Comparison of ENCODE assay signal across 8 cellular contexts in genomic region chr15:42919794-42920280, GRCh38. TPM values are rescaled to one million over a fixed set of nuclear protein-coding genes. Genes with fewer than 3 reads are reported as not detected.
DNase-seq lines count a peak whose midpoint lies in the region; ATAC-seq, FAIRE-seq and TF ChIP-seq lines count a peak whose summit lies in the region.

No MANE protein-coding gene starts in this region.

- no peaks in the 10 kb centered on the region for H3K36me3 ChIP-seq in CD8-positive, alpha-beta T cell (ENCODE audit: insufficient read depth, low read length)
- H3K36me3 ChIP-seq in kidney epithelial cell (ENCODE audit: control insufficient read depth, insufficient read depth, low read length), result no peaks in the 10 kb centered on the region

- no peaks in the 10 kb centered on the region for H3K9me3 ChIP-seq in CD8-positive, alpha-beta T cell (ENCODE audit: low read length)

- H3K4me1 Mint-ChIP-seq in CD8-positive, alpha-beta T cell (ENCODE audit: low read depth), result peaks cover 37% of the 10 kb centered on the region

- peaks cover 10% of the 10 kb centered on the region for H3K36me3 Mint-ChIP-seq in CD8-positive, alpha-beta T cell

- H3K27ac ChIP-seq in CD8-positive, alpha-beta T cell (ENCODE audit: low read depth, low read length), result peak overlapping the region; percentile 39
- H3K27ac ChIP-seq in caudate nucleus (ENCODE audit: low read depth, low read length), result peak overlapping the region; percentile 80

- POLR2A ChIA-PET in CD8-positive, alpha-beta T cell (lab: Charles Lee), result no interaction called here

- DNase-seq in CD8-positive, alpha-beta T cell, result peak in 3 of 7 experiments; percentile 13 to 27 (median 27)
- DNase-seq in SK-N-DZ (ENCODE audit: low spot score) (peak; percentile 35), caudate nucleus (lab: John Stamatoyannopoulos, UW) (peak in 24 of 61 donors; percentile 5 to 61 (median 39)), kidney epithelial cell (ENCODE audit: low read depth) (no peak), GM19240 (ENCODE audit: insufficient read length, low spot score) (no peak), HTR-8/SVneo (ENCODE audit: insufficient read length, low spot score) (no peak)
- DNase-seq in stimulated activated CD4-positive, alpha-beta T cell treated with anti-CD3 and anti-CD28 coated beads, Interleukin-4, amount 100 ng/mL, for 24 hours, result peak; percentile 25

- no peak for ATAC-seq in CD8-positive, alpha-beta T cell
- ATAC-seq in HG03095 (IDR thresholded peaks at IDR 0.05; ENCODE audit: unreplicated experiment), result peak; percentile 3

- CTCF ChIA-PET in CD8-positive, alpha-beta T cell (lab: Charles Lee), result interaction anchor here (1.1 kb wide), 1 partner anchor 214 kb away, joined by 3 read pairs; no protein-coding TSS in a partner anchor

- H3K9me3 Mint-ChIP-seq in CD8-positive, alpha-beta T cell, result no peaks in the 10 kb centered on the region

- peak overlapping the region; percentile 69 for H3K4me3 ChIP-seq in CD8-positive, alpha-beta T cell (ENCODE audit: low read depth, low read length)
- H3K4me3 ChIP-seq in kidney epithelial cell (ENCODE audit: low read depth, low read length), result peak overlapping the region; percentile 88

- peak overlapping the region; percentile 96 for H3K27ac Mint-ChIP-seq in CD8-positive, alpha-beta T cell

- TF ChIP-seq CTCF in CD8-positive, alpha-beta T cell (IDR thresholded peaks at IDR 0.05), result no peak
- TF ChIP-seq CTCF in kidney epithelial cell (IDR thresholded peaks at IDR 0.05; ENCODE audit: insufficient read depth, low read length, poor library complexity, severe bottlenecking), result no peak

- intact Hi-C loops in CD8-positive, alpha-beta T cell (cut with DNase I, micrococcal nuclease), result loop anchor here (1.0 to 10.0 kb wide), 11 partner anchors 65 to 1588 kb away; partner anchors contain the start of genes VPS39 (in 2 of the 2), CCNDBP1 (in 1 of the 2), CDAN1 (in 1 of the 2) and GOLM2 (in 1 of the 2)

- H3K27me3 Mint-ChIP-seq in CD8-positive, alpha-beta T cell (ENCODE audit: low read depth), result no peaks in the 10 kb centered on the region

- no peaks in the 10 kb centered on the region for H3K27me3 ChIP-seq in CD8-positive, alpha-beta T cell (ENCODE audit: insufficient read depth, low read length)
- H3K27me3 ChIP-seq in kidney epithelial cell (ENCODE audit: control insufficient read depth, insufficient read depth, low read length), result no peaks in the 10 kb centered on the region

- H3K4me1 ChIP-seq in CD8-positive, alpha-beta T cell (ENCODE audit: insufficient read depth, low read length), result peaks cover 11% of the 10 kb centered on the region

- no peak for FAIRE-seq in HTR-8/SVneo (lab: Jason Lieb, UNC)

- peak overlapping the region; percentile 98 for H3K4me3 Mint-ChIP-seq in CD8-positive, alpha-beta T cell

RNA-seq across cellular contexts. Expression of gene TTBK2, which starts 0.7 kb away (rescaled TPM):
- total RNA-seq in CD8-positive, alpha-beta T cell, result 10 to 100 TPM; 17.7 to 19.3 TPM
- polyA plus RNA-seq in SK-N-DZ (2014; cell fraction: cytosol; rRNA removed), result 15.8 and 16.5 TPM in 2 replicates
- polyA plus RNA-seq in SK-N-DZ (2014; cell fraction: nucleus; rRNA removed), result 12.7 and 12.9 TPM in 2 replicates
- total RNA-seq in kidney epithelial cell, result 12.5 and 20.1 TPM in 2 replicates

Comparison
In these comparisons a context has a peak if more than half of its experiments do, and no peak if none do; other contexts are left out.
1. DNase-seq: peak in SK-N-DZ (single experiment) and stimulated activated CD4-positive, alpha-beta T cell treated with anti-CD3 and anti-CD28 coated beads, Interleukin-4, amount 100 ng/mL, for 24 hours (single experiment); none in kidney epithelial cell (single experiment), GM19240 (single experiment) and HTR-8/SVneo (single experiment).